ENCODE assay signal across 13 cellular contexts in the genomic region with DNA sequence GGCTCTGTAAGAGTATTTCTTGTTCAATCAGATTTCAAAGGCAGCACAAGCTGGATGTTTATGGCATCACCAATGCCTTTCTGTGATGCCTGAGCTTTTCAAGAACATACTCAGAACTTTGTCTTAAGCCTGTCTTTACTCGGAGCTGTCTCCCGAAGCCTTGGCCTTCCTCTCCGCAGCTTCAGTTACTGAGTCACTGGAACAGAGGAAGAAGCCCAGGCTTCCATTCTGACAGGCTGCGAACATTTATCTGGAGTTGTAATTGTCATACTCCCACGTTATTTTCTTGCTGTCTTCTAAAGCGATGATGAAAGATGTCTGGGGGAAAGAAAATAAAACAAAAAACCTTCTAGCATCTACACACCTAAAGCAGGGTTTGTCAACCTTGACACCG. TPM values are rescaled to one million over a fixed set of nuclear protein-coding genes. Genes with fewer than 3 reads are reported as not detected.
DNase-seq lines count a peak whose midpoint lies in the region; ATAC-seq and TF ChIP-seq lines count a peak whose summit lies in the region.
"Had no signal": no experiment of that assay in that cellular context is flagged by ENCODE, and none has a peak within 500 bp of the region (broad histone marks: within the 10 kb centered on the region; RNA-seq: fewer than 3 reads in every experiment).

No MANE protein-coding gene starts in this region.

- H3K9me3 ChIP-seq in AG04450 (ENCODE audit: control insufficient read depth, insufficient read depth, low read length) (no peaks in the 10 kb centered on the region), Panc1 (ENCODE audit: control insufficient read depth, insufficient read depth, low read depth, low read length) (no peaks in the 10 kb centered on the region), fibroblast of lung (ENCODE audit: control insufficient read depth, insufficient read depth, low read depth, low read length) (no peaks in the 10 kb centered on the region), neural progenitor cell (ENCODE audit: low read depth) (no peaks in the 10 kb centered on the region)

- H3K4me1 ChIP-seq in Panc1 (ENCODE audit: control insufficient read depth, insufficient read depth, low read length), result peaks cover 85% of the 10 kb centered on the region
- peaks cover 69% of the 10 kb centered on the region for H3K4me1 ChIP-seq in fibroblast of lung (ENCODE audit: control insufficient read depth, extremely low read depth, insufficient read depth, low read length)
- H3K4me1 ChIP-seq in neural progenitor cell, result peaks cover 22% of the 10 kb centered on the region

- peak overlapping the region; percentile 70 for H3K27ac Mint-ChIP-seq in neural progenitor cell
- H3K27ac Mint-ChIP-seq: activated naive CD4-positive, alpha-beta T cell treated with anti-CD3 and anti-CD28 coated beads, Interleukin-2, amount 10 ng/mL, durations not matched to agents 7 days and 5 days had no signal

- ATAC-seq in Panc1 (no peak), HG02571 (IDR thresholded peaks at IDR 0.05; ENCODE audit: unreplicated experiment) (no peak), HG02642 (IDR thresholded peaks at IDR 0.05; ENCODE audit: poor library complexity, unreplicated experiment) (no peak), GM21717 (IDR thresholded peaks at IDR 0.05; ENCODE audit: unreplicated experiment) (no peak)
- ATAC-seq: CD8-positive, alpha-beta T cell had no signal

- no peaks in the 10 kb centered on the region for H3K36me3 Mint-ChIP-seq in neural progenitor cell
- H3K36me3 Mint-ChIP-seq: activated naive CD4-positive, alpha-beta T cell treated with anti-CD3 and anti-CD28 coated beads, Interleukin-2, amount 10 ng/mL, durations not matched to agents 7 days and 5 days had no signal

- no peaks in the 10 kb centered on the region for H3K36me3 ChIP-seq in Panc1 (ENCODE audit: control insufficient read depth, insufficient read depth, low read length)
- H3K36me3 ChIP-seq in fibroblast of lung (ENCODE audit: control insufficient read depth, insufficient read depth, low read length), result no peaks in the 10 kb centered on the region
- H3K36me3 ChIP-seq in neural progenitor cell, result no peaks in the 10 kb centered on the region

- H4K20me1 ChIP-seq in fibroblast of lung (ENCODE audit: control insufficient read depth, extremely low read depth, insufficient read depth, low read length), result no peaks in the 10 kb centered on the region
- H4K20me1 ChIP-seq in neural progenitor cell (ENCODE audit: low read depth), result no peaks in the 10 kb centered on the region

- POLR2A ChIA-PET in AG04450 (lab: Yijun Ruan, JAX) (interaction anchor here (0.6 to 1.8 kb wide), 6 partner anchors 20 to 162 kb away, joined by 3 to 16 read pairs (median 3); no protein-coding TSS in a partner anchor), Panc1 (lab: Charles Lee) (no interaction called here)

- CTCF ChIA-PET in AG04450 (lab: Charles Lee), result interaction anchor here (0.6 kb wide), 1 partner anchor 84 kb away, joined by 8 read pairs; no protein-coding TSS in a partner anchor
- CTCF ChIA-PET in Panc1 (lab: Charles Lee), result interaction anchor here (0.9 to 1.8 kb wide), 4 partner anchors 13 to 168 kb away, joined by 3 to 8 read pairs (median 4); no protein-coding TSS in a partner anchor

- no peak for DNase-seq in AG04450 (ENCODE audit: low read depth, low spot score)
- no peak for DNase-seq in Panc1 (ENCODE audit: low read depth, low spot score)
- DNase-seq in fibroblast of lung (ENCODE audit: low read depth in 2 of 2), result peak; percentile 71 to 87
- no peak for DNase-seq in neural progenitor cell (ENCODE audit: low spot score)
- no peak for DNase-seq in HuH-7 (ENCODE audit: low spot score)
- DNase-seq: activated naive CD4-positive, alpha-beta T cell treated with anti-CD3 and anti-CD28 coated beads, Interleukin-2, amount 10 ng/mL, durations not matched to agents 7 days and 5 days; CD8-positive, alpha-beta T cell; GOT3; NCI-H146; stimulated activated CD4-positive, alpha-beta T cell treated with anti-CD3 and anti-CD28 coated beads, Interleukin-4, amount 100 ng/mL, for 4 hours had no signal

- H3K4me3 Mint-ChIP-seq in neural progenitor cell, result no peak overlapping the region
- H3K4me3 Mint-ChIP-seq: activated naive CD4-positive, alpha-beta T cell treated with anti-CD3 and anti-CD28 coated beads, Interleukin-2, amount 10 ng/mL, durations not matched to agents 7 days and 5 days; CD8-positive, alpha-beta T cell had no signal

- H3K4me1 Mint-ChIP-seq in neural progenitor cell, result peaks cover 56% of the 10 kb centered on the region

- H3K4me3 ChIP-seq in AG04450 (ENCODE audit: low read depth, low read length), result no peak overlapping the region
- peak overlapping the region in 1 of 2 experiments; percentile 12; a peak in 2 of 4 replicates for H3K4me3 ChIP-seq in Panc1 (ENCODE audit: low read depth in 2 of 2, low read length in 2 of 2)
- no peak overlapping the region for H3K4me3 ChIP-seq in fibroblast of lung (replicated peaks in 1 of 4; ENCODE audit: control extremely low read depth in 1 of 4, insufficient read depth in 1 of 4, low read depth in 3 of 4, low read length in 4 of 4)
- no peak overlapping the region for H3K4me3 ChIP-seq in neural progenitor cell

- peaks cover 71% of the 10 kb centered on the region for H3K79me2 ChIP-seq in fibroblast of lung (ENCODE audit: control insufficient read depth, insufficient read depth, low read length)
- no peaks in the 10 kb centered on the region for H3K79me2 ChIP-seq in neural progenitor cell (ENCODE audit: low read depth)

- intact Hi-C loops in Panc1 (cut with micrococcal nuclease; ENCODE audit: unreplicated experiment), result loop anchor here (5.0 kb wide), 1 partner anchor 44 kb away; a partner anchor contains a TSS

- H3K27me3 Mint-ChIP-seq in neural progenitor cell (ENCODE audit: insufficient read depth, low read depth), result peaks cover 3% of the 10 kb centered on the region
- H3K27me3 Mint-ChIP-seq: activated naive CD4-positive, alpha-beta T cell treated with anti-CD3 and anti-CD28 coated beads, Interleukin-2, amount 10 ng/mL, durations not matched to agents 7 days and 5 days had no signal

- H3K4me2 ChIP-seq in fibroblast of lung (ENCODE audit: extremely low read depth, insufficient read depth, low read length) (peak overlapping the region; percentile 88), neural progenitor cell (no peak overlapping the region)

- no peaks in the 10 kb centered on the region for H3K9me3 Mint-ChIP-seq in neural progenitor cell
- H3K9me3 Mint-ChIP-seq: activated naive CD4-positive, alpha-beta T cell treated with anti-CD3 and anti-CD28 coated beads, Interleukin-2, amount 10 ng/mL, durations not matched to agents 7 days and 5 days; CD8-positive, alpha-beta T cell had no signal

- no peak for TF ChIP-seq CTCF in AG04450 (IDR thresholded peaks at IDR 0.05; ENCODE audit: low read depth, low read length)
- no peak for TF ChIP-seq CTCF in Panc1 (IDR thresholded peaks at IDR 0.05)
- TF ChIP-seq CTCF in fibroblast of lung (conservative IDR thresholded peaks at IDR 0.05 in 1 of 2, IDR thresholded peaks at IDR 0.05 in 1 of 2; ENCODE audit: low read depth in 1 of 2, low read length in 2 of 2), result no peak
- no peak for TF ChIP-seq CTCF in neural progenitor cell (IDR thresholded peaks at IDR 0.05)

- H2AFZ ChIP-seq in fibroblast of lung (ENCODE audit: low read length), result no peak overlapping the region
- no peak overlapping the region for H2AFZ ChIP-seq in neural progenitor cell (replicated peaks)

- H3K9ac ChIP-seq in fibroblast of lung (ENCODE audit: insufficient read depth, low read length), result peak overlapping the region; percentile 45
- H3K9ac ChIP-seq in neural progenitor cell, result no peak overlapping the region

- no peaks in the 10 kb centered on the region for H3F3A ChIP-seq in neural progenitor cell (ENCODE audit: low read depth)

- H3K27me3 ChIP-seq in AG04450 (ENCODE audit: control insufficient read depth, insufficient read depth, low read length) (no peaks in the 10 kb centered on the region), Panc1 (ENCODE audit: control insufficient read depth, insufficient read depth, low read length) (no peaks in the 10 kb centered on the region), fibroblast of lung (ENCODE audit: control insufficient read depth, insufficient read depth, low read length) (no peaks in the 10 kb centered on the region), neural progenitor cell (no peaks in the 10 kb centered on the region)

- in situ Hi-C loops in Panc1 (cut with HindIII; ENCODE audit: low pct_unique_long_range_greater_than_20kb, low sequenced_read_pairs), result no loop called here

- H3K27ac ChIP-seq in AG04450 (ENCODE audit: low read depth, low read length) (peak overlapping the region; percentile 78), Panc1 (ENCODE audit: low read length) (peak overlapping the region; percentile 93), fibroblast of lung (ENCODE audit: insufficient read depth, low read length) (peak overlapping the region; percentile 92), neural progenitor cell (no peak overlapping the region)

- no TSS peak for BruUV-seq in Panc1 (replicated peaks; lab: Mats Ljungman, UMichigan)

RNA-seq across cellular contexts. Expression of a gene that starts 43.9 kb away (rescaled TPM):
- polyA plus RNA-seq in AG04450 (2011; rRNA removed), result 27.6 and 29.3 TPM in 2 replicates
- polyA minus RNA-seq in AG04450 (2011; rRNA and poly(A)+ RNA removed), result 20.3 and 24.3 TPM in 2 replicates
- 29.0 TPM for total RNA-seq in Panc1 (2021; ENCODE audit: unreplicated experiment)
- polyA plus RNA-seq in Panc1 (2012; ENCODE audit: insufficient read length), result 23.6 TPM
- total RNA-seq in fibroblast of lung, result 19.0 and 24.1 TPM in 2 replicates
- polyA plus RNA-seq in fibroblast of lung, result 26.9 and 90.3 TPM in 2 replicates
- 30.0 and 94.7 TPM in 2 replicates for polyA plus RNA-seq in fibroblast of lung (2012)
- 28.8 and 64.8 TPM in 2 replicates for polyA minus RNA-seq in fibroblast of lung (ENCODE audit: low replicate concordance)
- total RNA-seq in neural progenitor cell (ENCODE audit: low replicate concordance), result 4.3 and 6.2 TPM in 2 replicates

Comparison
In these comparisons a context has a peak if more than half of its experiments do, and no peak if none do; other contexts are left out.
1. DNase-seq: peak in fibroblast of lung (2 of 2); none in AG04450 (single experiment), Panc1 (single experiment), neural progenitor cell (single experiment) and HuH-7 (single experiment).